8 cellular contexts compared by ENCODE assay signal in the genomic region with DNA sequence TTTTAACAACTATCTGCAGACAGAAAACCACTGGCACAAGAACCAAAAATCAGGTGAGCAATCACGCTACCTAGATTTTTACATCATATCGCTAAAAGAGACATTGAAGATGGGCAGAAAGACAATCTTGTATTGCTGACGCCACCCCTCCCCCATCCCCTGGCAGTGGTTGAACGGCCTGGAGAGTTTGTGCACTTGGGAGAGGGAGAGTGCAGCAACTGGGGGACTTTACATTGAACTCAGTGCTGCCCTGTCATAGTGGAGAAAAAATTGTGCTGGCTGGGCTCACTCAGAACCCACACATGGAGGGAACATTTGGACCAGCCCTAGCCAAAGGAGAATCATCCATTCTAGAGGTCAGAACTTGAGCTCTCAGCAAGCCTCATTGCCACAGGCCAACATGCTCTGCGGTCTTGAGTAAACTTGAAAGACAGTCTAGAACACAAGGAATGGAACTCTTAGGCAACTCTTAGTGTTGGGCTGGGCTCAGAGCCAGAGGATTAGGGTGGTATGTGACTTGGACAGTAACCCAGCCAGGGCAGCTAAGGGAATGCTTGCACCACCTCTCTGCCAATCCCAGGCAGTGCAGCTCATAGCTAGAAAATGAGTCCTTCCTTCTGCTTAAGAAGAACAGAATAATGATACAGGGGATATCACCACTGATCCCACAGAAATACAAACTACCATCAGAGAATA.
DNase-seq lines count a peak whose midpoint lies in the region; ATAC-seq and TF ChIP-seq lines count a peak whose summit lies in the region.

No MANE protein-coding gene starts in this region.

- H3K9me3 ChIP-seq in RWPE2 (ENCODE audit: severe bottlenecking) (peaks cover 2% of the 10 kb centered on the region), T-helper 17 cell (ENCODE audit: control insufficient read depth, low read length, poor library complexity, severe bottlenecking) (no peaks in the 10 kb centered on the region)

- peaks cover 14% of the 10 kb centered on the region for H3K4me1 ChIP-seq in RWPE2 (ENCODE audit: insufficient read depth, poor library complexity, severe bottlenecking)

- no peak overlapping the region for H3K27ac ChIP-seq in RWPE2 (ENCODE audit: poor library complexity, severe bottlenecking)

- intact Hi-C loops in posterior vena cava (cut with DNase I), result no loop called here

- H3K27me3 Mint-ChIP-seq in T-helper 17 cell, result no peaks in the 10 kb centered on the region

- H3K36me3 ChIP-seq in RWPE2 (ENCODE audit: low read depth), result no peaks in the 10 kb centered on the region

- H3K4me1 Mint-ChIP-seq in T-helper 17 cell, result no peaks in the 10 kb centered on the region

- ATAC-seq in RWPE2 (ENCODE audit: low read depth), result peak; percentile 99
- no peak for ATAC-seq in GM19452 (IDR thresholded peaks at IDR 0.05; ENCODE audit: unreplicated experiment)
- ATAC-seq in T-helper 17 cell, result no peak

- no peaks in the 10 kb centered on the region for H3K27me3 ChIP-seq in RWPE2 (ENCODE audit: insufficient read depth, poor library complexity, severe bottlenecking)

- no peak overlapping the region for H3K4me3 Mint-ChIP-seq in T-helper 17 cell

- peaks cover 13% of the 10 kb centered on the region for H3K36me3 Mint-ChIP-seq in T-helper 17 cell (ENCODE audit: low read depth)

- peak; percentile 89 for TF ChIP-seq CTCF in RWPE2 (IDR thresholded peaks at IDR 0.05; ENCODE audit: poor library complexity, severe bottlenecking)
- peak; percentile 56 for TF ChIP-seq CTCF in fibroblast of the aortic adventitia (IDR thresholded peaks at IDR 0.05; ENCODE audit: insufficient read depth, low read length)

- DNase-seq in EL (peak; percentile 93), RWPE2 (ENCODE audit: low spot score) (peak; percentile 95), fibroblast of the aortic adventitia (ENCODE audit: low read depth) (peak; percentile 91), pons (ENCODE audit: low spot score) (peak; percentile 34), posterior vena cava (ENCODE audit: low spot score) (no peak), NCI-H2081 treated with DMSO at 0.1 percent for 48 hours (lab: John Stamatoyannopoulos, UW) (no peak), T-helper 17 cell (no peak)

- no peak overlapping the region for H3K27ac Mint-ChIP-seq in T-helper 17 cell

- no peak overlapping the region for H3K4me3 ChIP-seq in RWPE2 (ENCODE audit: severe bottlenecking)
- H3K4me3 ChIP-seq in fibroblast of the aortic adventitia (ENCODE audit: low read depth, low read length), result no peak overlapping the region

Comparison
In these comparisons a context has a peak if more than half of its experiments do, and no peak if none do; other contexts are left out.
1. DNase-seq: peak in EL (single experiment), RWPE2 (single experiment), fibroblast of the aortic adventitia (single experiment) and pons (single experiment); none in posterior vena cava (single experiment), NCI-H2081 treated with DMSO at 0.1 percent for 48 hours (single experiment) and T-helper 17 cell (0 of 3).